ENCODE assay signal across 1 cellular context in the genomic region with DNA sequence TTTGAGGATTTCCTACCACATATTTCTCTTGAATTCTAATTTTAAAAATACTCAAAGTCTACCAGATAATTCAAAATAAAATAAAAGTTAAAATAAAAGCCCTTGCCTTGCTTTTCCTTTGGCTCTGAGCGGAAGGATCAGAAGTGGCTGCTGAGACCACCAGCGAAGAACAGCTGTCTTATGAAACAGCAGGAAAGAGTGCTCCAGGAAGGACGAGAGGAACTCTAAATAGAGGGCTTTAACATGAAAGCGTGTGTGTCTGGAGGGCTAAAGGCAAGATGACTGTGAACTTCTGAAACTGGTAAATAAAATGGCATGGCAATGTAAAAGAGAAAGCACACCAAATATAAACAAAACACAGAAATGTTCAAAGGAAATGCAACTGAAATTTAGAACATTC.
A peak's percentile ranks its signal among the peaks of the same experiment; 100 is the strongest.
TF ChIP-seq lines count a peak whose summit lies in the region.

No MANE protein-coding gene starts in this region.

TF ChIP-seq in K562, 482 proteins besides CTCF, POLR2A, EP300 and RAD21 (continued from another document):
- no peak for TF ChIP-seq E2F3 (CRISPR knock-in tag; IDR thresholded peaks at IDR 0.05)
- no peak for TF ChIP-seq ZNF124 (CRISPR knock-in tag; IDR thresholded peaks at IDR 0.05)
- no peak for TF ChIP-seq AFF4 (CRISPR knock-in tag; IDR thresholded peaks at IDR 0.05)
- no peak for TF ChIP-seq SRF (CRISPR knock-in tag; IDR thresholded peaks at IDR 0.05)
- TF ChIP-seq, protein P1, sequence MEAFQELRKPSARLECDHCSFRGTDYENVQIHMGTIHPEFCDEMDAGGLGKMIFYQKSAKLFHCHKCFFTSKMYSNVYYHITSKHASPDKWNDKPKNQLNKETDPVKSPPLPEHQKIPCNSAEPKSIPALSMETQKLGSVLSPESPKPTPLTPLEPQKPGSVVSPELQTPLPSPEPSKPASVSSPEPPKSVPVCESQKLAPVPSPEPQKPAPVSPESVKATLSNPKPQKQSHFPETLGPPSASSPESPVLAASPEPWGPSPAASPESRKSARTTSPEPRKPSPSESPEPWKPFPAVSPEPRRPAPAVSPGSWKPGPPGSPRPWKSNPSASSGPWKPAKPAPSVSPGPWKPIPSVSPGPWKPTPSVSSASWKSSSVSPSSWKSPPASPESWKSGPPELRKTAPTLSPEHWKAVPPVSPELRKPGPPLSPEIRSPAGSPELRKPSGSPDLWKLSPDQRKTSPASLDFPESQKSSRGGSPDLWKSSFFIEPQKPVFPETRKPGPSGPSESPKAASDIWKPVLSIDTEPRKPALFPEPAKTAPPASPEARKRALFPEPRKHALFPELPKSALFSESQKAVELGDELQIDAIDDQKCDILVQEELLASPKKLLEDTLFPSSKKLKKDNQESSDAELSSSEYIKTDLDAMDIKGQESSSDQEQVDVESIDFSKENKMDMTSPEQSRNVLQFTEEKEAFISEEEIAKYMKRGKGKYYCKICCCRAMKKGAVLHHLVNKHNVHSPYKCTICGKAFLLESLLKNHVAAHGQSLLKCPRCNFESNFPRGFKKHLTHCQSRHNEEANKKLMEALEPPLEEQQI (IDR thresholded peaks at IDR 0.05): no peak
- TF ChIP-seq, protein P2, sequence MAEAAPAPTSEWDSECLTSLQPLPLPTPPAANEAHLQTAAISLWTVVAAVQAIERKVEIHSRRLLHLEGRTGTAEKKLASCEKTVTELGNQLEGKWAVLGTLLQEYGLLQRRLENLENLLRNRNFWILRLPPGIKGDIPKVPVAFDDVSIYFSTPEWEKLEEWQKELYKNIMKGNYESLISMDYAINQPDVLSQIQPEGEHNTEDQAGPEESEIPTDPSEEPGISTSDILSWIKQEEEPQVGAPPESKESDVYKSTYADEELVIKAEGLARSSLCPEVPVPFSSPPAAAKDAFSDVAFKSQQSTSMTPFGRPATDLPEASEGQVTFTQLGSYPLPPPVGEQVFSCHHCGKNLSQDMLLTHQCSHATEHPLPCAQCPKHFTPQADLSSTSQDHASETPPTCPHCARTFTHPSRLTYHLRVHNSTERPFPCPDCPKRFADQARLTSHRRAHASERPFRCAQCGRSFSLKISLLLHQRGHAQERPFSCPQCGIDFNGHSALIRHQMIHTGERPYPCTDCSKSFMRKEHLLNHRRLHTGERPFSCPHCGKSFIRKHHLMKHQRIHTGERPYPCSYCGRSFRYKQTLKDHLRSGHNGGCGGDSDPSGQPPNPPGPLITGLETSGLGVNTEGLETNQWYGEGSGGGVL (CRISPR knock-in tag; IDR thresholded peaks at IDR 0.05): no peak
- TF ChIP-seq, protein P3, sequence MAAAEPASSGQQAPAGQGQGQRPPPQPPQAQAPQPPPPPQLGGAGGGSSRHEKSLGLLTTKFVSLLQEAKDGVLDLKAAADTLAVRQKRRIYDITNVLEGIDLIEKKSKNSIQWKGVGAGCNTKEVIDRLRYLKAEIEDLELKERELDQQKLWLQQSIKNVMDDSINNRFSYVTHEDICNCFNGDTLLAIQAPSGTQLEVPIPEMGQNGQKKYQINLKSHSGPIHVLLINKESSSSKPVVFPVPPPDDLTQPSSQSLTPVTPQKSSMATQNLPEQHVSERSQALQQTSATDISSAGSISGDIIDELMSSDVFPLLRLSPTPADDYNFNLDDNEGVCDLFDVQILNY (CRISPR knock-in tag; IDR thresholded peaks at IDR 0.05): no peak
- TF ChIP-seq ZNF639 (CRISPR knock-in tag; conservative IDR thresholded peaks at IDR 0.05 in 1 of 2, IDR thresholded peaks at IDR 0.05 in 1 of 2): 0 out of 4 replicates have a peak, but pooled peaks of 1 of the 2 experiments have one; percentile 23
- no peak for TF ChIP-seq MCM3 (IDR thresholded peaks at IDR 0.05)
- TF ChIP-seq PHF21A (IDR thresholded peaks at IDR 0.05; ENCODE audit: borderline replicate concordance, low read depth): 0 out of 2 replicates have a peak, but pooled peaks have one; percentile 24
